Comparison of ENCODE assay signal across 26 cellular contexts in the genomic region with DNA sequence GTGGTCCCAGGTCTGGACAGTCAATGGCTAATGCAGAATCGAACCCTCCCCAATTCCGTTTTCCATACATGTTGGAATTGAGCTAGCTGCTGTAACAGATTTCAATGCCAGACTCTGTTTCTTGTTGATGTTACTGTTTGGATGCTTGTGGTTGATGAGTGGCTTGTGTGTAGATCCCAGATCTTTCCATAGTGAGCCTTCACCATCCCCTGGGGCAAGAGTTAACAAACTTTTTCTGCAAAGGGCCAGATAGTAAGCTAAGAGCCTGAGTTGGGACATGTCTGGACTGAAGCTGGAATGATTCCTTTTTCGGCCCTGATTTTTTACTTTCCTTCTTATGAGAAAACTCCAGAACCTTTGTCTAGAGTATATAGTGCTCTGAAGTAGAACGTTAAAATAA.
DNase-seq lines count a peak whose midpoint lies in the region; TF ChIP-seq lines count a peak whose summit lies in the region.
"Had no signal": no experiment of that assay in that cellular context is flagged by ENCODE, and none has a peak within 500 bp of the region (broad histone marks: within the 10 kb centered on the region; RNA-seq: fewer than 3 reads in every experiment).

No MANE protein-coding gene starts in this region.

- no peaks in the 10 kb centered on the region for H3K36me3 ChIP-seq in Caco-2 (ENCODE audit: control insufficient read depth, insufficient read depth, low read length)
- H3K36me3 ChIP-seq: brain microvascular endothelial cell, heart right ventricle, lower lobe of right lung, upper lobe of right lung had no signal

- no peaks in the 10 kb centered on the region for H3K36me3 Mint-ChIP-seq in activated naive CD4-positive, alpha-beta T cell treated with anti-CD3 and anti-CD28 coated beads for 36 hours (ENCODE audit: low read depth)
- H3K36me3 Mint-ChIP-seq in chondrocyte (ENCODE audit: low read depth) (no peaks in the 10 kb centered on the region), Caco-2 (ENCODE audit: insufficient read depth, unreplicated experiment) (no peaks in the 10 kb centered on the region)
- H3K36me3 Mint-ChIP-seq: CD4-positive, alpha-beta memory T cell had no signal

- intact Hi-C loops in activated naive CD4-positive, alpha-beta T cell treated with anti-CD3 and anti-CD28 coated beads for 36 hours (cut with micrococcal nuclease), result no loop called here
- intact Hi-C loops in Caco-2 (cut with micrococcal nuclease; ENCODE audit: unreplicated experiment), result no loop called here

- peaks cover 5% of the 10 kb centered on the region; the same call in 1 of the 2 replicates for H3K4me1 ChIP-seq in Caco-2
- H3K4me1 ChIP-seq: lower lobe of right lung, upper lobe of right lung had no signal

- H3K27ac Mint-ChIP-seq in activated naive CD4-positive, alpha-beta T cell treated with anti-CD3 and anti-CD28 coated beads for 36 hours, result no peak overlapping the region
- H3K27ac Mint-ChIP-seq in chondrocyte (ENCODE audit: unreplicated experiment), result no peak overlapping the region
- H3K27ac Mint-ChIP-seq in Caco-2 (ENCODE audit: unreplicated experiment), result no peak overlapping the region
- H3K27ac Mint-ChIP-seq: activated CD4-positive, alpha-beta memory T cell treated with anti-CD3 and anti-CD28 coated beads, Interleukin-2, amount 10 ng/mL, durations not matched to agents 7 days and 5 days; CD4-positive, alpha-beta memory T cell; nephron; stimulated activated naive B cell treated with anti-CD40 and anti-IgM and Interleukin-4, amounts not matched to agents 10 μg/mL and 1 μg/mL and 100 μg/mL, for 72 hours had no signal

- DNase-seq in AG08395 (ENCODE audit: low spot score) (peak; percentile 67), GM04504 (ENCODE audit: low read depth) (peak; percentile 32), dedifferentiated amniotic fluid mesenchymal stem cell (ENCODE audit: extremely low spot score) (peak; percentile 24), islet precursor cell (peak; percentile 68), chondrocyte (ENCODE audit: low spot score) (no peak), medulla oblongata (ENCODE audit: extremely low spot score) (no peak), Caco-2 (no peak)
- no peak for DNase-seq in activated naive CD4-positive, alpha-beta T cell treated with anti-CD3 and anti-CD28 coated beads for 36 hours
- DNase-seq: 8988T; activated CD4-positive, alpha-beta memory T cell treated with anti-CD3 and anti-CD28 coated beads, Interleukin-2, amount 10 ng/mL, durations not matched to agents 7 days and 5 days; activated CD4-positive, alpha-beta T cell treated with anti-CD3 and anti-CD28 coated beads for 1 hour; activated CD8-positive, alpha-beta memory T cell treated with anti-CD3 and anti-CD28 coated beads, Interleukin-2, amount 50 U/mL, for 4 hours; activated naive CD4-positive, alpha-beta T cell; amygdala; brain microvascular endothelial cell; CD4-positive, alpha-beta memory T cell; DMS 273 treated with DMSO at 0.1 percent for 48 hours; heart right ventricle; lower lobe of right lung; NCI-H1105 treated with DMSO at 0.1 percent for 48 hours; NCI-H187 treated with DMSO at 0.1 percent for 48 hours; NCI-H2171; NCI-H510A; stimulated activated naive B cell treated with anti-CD40 and anti-IgM and Interleukin-4, amounts not matched to agents 10 μg/mL and 1 μg/mL and 100 μg/mL, for 72 hours had no signal

- H3K4me1 Mint-ChIP-seq in activated naive CD4-positive, alpha-beta T cell treated with anti-CD3 and anti-CD28 coated beads for 36 hours (ENCODE audit: low read depth), result no peaks in the 10 kb centered on the region
- peaks cover 11% of the 10 kb centered on the region for H3K4me1 Mint-ChIP-seq in chondrocyte (ENCODE audit: low read depth)
- H3K4me1 Mint-ChIP-seq in Caco-2 (ENCODE audit: low read depth, unreplicated experiment), result peaks cover 12% of the 10 kb centered on the region

- no peaks in the 10 kb centered on the region for H3K27me3 ChIP-seq in Caco-2 (replicated peaks; ENCODE audit: control insufficient read depth, insufficient read depth, low read length)
- H3K27me3 ChIP-seq: brain microvascular endothelial cell, heart right ventricle, upper lobe of right lung had no signal

- TF ChIP-seq CTCF in chondrocyte (IDR thresholded peaks at IDR 0.05) (no peak), Caco-2 (IDR thresholded peaks at IDR 0.05; ENCODE audit: insufficient read depth in 1 of 2, low read depth in 1 of 2, low read length in 1 of 2, severe bottlenecking in 1 of 2, unreplicated experiment in 1 of 2) (no peak)

- POLR2A ChIA-PET in Caco-2 (lab: Charles Lee), result no interaction called here

- CTCF ChIA-PET in activated naive CD4-positive, alpha-beta T cell treated with anti-CD3 and anti-CD28 coated beads for 36 hours (lab: Charles Lee), result interaction anchor here (1.2 kb wide), 1 partner anchor 54 kb away, joined by 7 read pairs; no protein-coding TSS in a partner anchor
- CTCF ChIA-PET in Caco-2 (lab: Charles Lee), result no interaction called here

- no TSS peak for BruUV-seq in Caco-2 (replicated peaks; lab: Mats Ljungman, UMichigan)

- H3K9me3 Mint-ChIP-seq in activated naive CD4-positive, alpha-beta T cell treated with anti-CD3 and anti-CD28 coated beads for 36 hours, result no peaks in the 10 kb centered on the region
- H3K9me3 Mint-ChIP-seq in chondrocyte (ENCODE audit: low read depth), result no peaks in the 10 kb centered on the region
- no peaks in the 10 kb centered on the region for H3K9me3 Mint-ChIP-seq in Caco-2 (ENCODE audit: unreplicated experiment)
- H3K9me3 Mint-ChIP-seq: activated CD4-positive, alpha-beta memory T cell treated with anti-CD3 and anti-CD28 coated beads, Interleukin-2, amount 10 ng/mL, durations not matched to agents 7 days and 5 days; CD4-positive, alpha-beta memory T cell; nephron; stimulated activated naive B cell treated with anti-CD40 and anti-IgM and Interleukin-4, amounts not matched to agents 10 μg/mL and 1 μg/mL and 100 μg/mL, for 72 hours had no signal

- no peak overlapping the region for H3K4me3 ChIP-seq in Caco-2 (ENCODE audit: low read depth, low read length)
- H3K4me3 ChIP-seq: heart right ventricle, lower lobe of right lung, upper lobe of right lung had no signal

- H3K27me3 Mint-ChIP-seq in activated naive CD4-positive, alpha-beta T cell treated with anti-CD3 and anti-CD28 coated beads for 36 hours (ENCODE audit: low read depth), result no peaks in the 10 kb centered on the region
- no peaks in the 10 kb centered on the region for H3K27me3 Mint-ChIP-seq in chondrocyte (ENCODE audit: low read depth)
- H3K27me3 Mint-ChIP-seq in Caco-2 (ENCODE audit: insufficient read depth, unreplicated experiment), result no peaks in the 10 kb centered on the region
- H3K27me3 Mint-ChIP-seq: activated CD4-positive, alpha-beta memory T cell treated with anti-CD3 and anti-CD28 coated beads, Interleukin-2, amount 10 ng/mL, durations not matched to agents 7 days and 5 days; CD4-positive, alpha-beta memory T cell; stimulated activated naive B cell treated with anti-CD40 and anti-IgM and Interleukin-4, amounts not matched to agents 10 μg/mL and 1 μg/mL and 100 μg/mL, for 72 hours had no signal

- no peaks in the 10 kb centered on the region for H3K9me3 ChIP-seq in Caco-2
- H3K9me3 ChIP-seq: heart right ventricle, lower lobe of right lung, upper lobe of right lung had no signal

- H3K4me3 Mint-ChIP-seq in activated naive CD4-positive, alpha-beta T cell treated with anti-CD3 and anti-CD28 coated beads for 36 hours, result no peak overlapping the region
- H3K4me3 Mint-ChIP-seq in chondrocyte (ENCODE audit: unreplicated experiment) (no peak overlapping the region), Caco-2 (ENCODE audit: unreplicated experiment) (no peak overlapping the region)
- H3K4me3 Mint-ChIP-seq: activated CD4-positive, alpha-beta memory T cell treated with anti-CD3 and anti-CD28 coated beads, Interleukin-2, amount 10 ng/mL, durations not matched to agents 7 days and 5 days; CD4-positive, alpha-beta memory T cell; nephron; stimulated activated naive B cell treated with anti-CD40 and anti-IgM and Interleukin-4, amounts not matched to agents 10 μg/mL and 1 μg/mL and 100 μg/mL, for 72 hours had no signal

Comparison
In these comparisons a context has a peak if more than half of its experiments do, and no peak if none do; other contexts are left out.
1. DNase-seq: peak in AG08395 (single experiment), GM04504 (single experiment), dedifferentiated amniotic fluid mesenchymal stem cell (single experiment) and islet precursor cell (single experiment); none in activated naive CD4-positive, alpha-beta T cell treated with anti-CD3 and anti-CD28 coated beads for 36 hours (single experiment), chondrocyte (single experiment), medulla oblongata (single experiment) and Caco-2 (0 of 2).